Comparison of ENCODE assay signal across 2 cellular contexts in the genomic region with DNA sequence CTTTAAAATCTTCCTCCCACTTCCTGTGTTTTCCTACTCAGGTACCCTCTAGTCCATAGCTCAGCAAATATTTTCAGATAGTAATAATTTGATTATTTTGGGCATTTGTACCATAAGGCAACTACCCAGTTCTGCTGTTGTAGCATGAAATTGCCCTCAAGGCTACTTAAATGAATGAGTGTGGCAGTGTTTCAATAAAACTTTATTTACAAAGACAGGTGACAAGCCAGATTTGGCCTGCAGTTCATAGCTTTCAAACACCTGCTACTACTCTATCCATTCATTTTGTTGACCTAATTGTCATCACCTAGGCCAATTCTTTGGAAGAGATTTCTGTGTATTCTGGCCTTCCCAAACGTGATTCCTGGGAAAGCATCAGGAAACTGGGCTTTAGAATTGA.
TF ChIP-seq lines count a peak whose summit lies in the region.

No MANE protein-coding gene starts in this region.

TF ChIP-seq in GM23338, 12 proteins besides CTCF, POLR2A, EP300 and RAD21 (continued from another document):
- TF ChIP-seq, protein P1, sequence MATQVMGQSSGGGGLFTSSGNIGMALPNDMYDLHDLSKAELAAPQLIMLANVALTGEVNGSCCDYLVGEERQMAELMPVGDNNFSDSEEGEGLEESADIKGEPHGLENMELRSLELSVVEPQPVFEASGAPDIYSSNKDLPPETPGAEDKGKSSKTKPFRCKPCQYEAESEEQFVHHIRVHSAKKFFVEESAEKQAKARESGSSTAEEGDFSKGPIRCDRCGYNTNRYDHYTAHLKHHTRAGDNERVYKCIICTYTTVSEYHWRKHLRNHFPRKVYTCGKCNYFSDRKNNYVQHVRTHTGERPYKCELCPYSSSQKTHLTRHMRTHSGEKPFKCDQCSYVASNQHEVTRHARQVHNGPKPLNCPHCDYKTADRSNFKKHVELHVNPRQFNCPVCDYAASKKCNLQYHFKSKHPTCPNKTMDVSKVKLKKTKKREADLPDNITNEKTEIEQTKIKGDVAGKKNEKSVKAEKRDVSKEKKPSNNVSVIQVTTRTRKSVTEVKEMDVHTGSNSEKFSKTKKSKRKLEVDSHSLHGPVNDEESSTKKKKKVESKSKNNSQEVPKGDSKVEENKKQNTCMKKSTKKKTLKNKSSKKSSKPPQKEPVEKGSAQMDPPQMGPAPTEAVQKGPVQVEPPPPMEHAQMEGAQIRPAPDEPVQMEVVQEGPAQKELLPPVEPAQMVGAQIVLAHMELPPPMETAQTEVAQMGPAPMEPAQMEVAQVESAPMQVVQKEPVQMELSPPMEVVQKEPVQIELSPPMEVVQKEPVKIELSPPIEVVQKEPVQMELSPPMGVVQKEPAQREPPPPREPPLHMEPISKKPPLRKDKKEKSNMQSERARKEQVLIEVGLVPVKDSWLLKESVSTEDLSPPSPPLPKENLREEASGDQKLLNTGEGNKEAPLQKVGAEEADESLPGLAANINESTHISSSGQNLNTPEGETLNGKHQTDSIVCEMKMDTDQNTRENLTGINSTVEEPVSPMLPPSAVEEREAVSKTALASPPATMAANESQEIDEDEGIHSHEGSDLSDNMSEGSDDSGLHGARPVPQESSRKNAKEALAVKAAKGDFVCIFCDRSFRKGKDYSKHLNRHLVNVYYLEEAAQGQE (IDR thresholded peaks at IDR 0.05; ENCODE audit: unreplicated experiment): no peak
- TF ChIP-seq POLR2AphosphoS5 (IDR thresholded peaks at IDR 0.05; ENCODE audit: low read depth) (no peak), ZNF114 (CRISPR knock-in tag; IDR thresholded peaks at IDR 0.05) (no peak)

TF ChIP-seq in GM12878, 131 proteins besides CTCF, POLR2A, EP300 and RAD21 (continued from another document):
- TF ChIP-seq, protein P2, sequence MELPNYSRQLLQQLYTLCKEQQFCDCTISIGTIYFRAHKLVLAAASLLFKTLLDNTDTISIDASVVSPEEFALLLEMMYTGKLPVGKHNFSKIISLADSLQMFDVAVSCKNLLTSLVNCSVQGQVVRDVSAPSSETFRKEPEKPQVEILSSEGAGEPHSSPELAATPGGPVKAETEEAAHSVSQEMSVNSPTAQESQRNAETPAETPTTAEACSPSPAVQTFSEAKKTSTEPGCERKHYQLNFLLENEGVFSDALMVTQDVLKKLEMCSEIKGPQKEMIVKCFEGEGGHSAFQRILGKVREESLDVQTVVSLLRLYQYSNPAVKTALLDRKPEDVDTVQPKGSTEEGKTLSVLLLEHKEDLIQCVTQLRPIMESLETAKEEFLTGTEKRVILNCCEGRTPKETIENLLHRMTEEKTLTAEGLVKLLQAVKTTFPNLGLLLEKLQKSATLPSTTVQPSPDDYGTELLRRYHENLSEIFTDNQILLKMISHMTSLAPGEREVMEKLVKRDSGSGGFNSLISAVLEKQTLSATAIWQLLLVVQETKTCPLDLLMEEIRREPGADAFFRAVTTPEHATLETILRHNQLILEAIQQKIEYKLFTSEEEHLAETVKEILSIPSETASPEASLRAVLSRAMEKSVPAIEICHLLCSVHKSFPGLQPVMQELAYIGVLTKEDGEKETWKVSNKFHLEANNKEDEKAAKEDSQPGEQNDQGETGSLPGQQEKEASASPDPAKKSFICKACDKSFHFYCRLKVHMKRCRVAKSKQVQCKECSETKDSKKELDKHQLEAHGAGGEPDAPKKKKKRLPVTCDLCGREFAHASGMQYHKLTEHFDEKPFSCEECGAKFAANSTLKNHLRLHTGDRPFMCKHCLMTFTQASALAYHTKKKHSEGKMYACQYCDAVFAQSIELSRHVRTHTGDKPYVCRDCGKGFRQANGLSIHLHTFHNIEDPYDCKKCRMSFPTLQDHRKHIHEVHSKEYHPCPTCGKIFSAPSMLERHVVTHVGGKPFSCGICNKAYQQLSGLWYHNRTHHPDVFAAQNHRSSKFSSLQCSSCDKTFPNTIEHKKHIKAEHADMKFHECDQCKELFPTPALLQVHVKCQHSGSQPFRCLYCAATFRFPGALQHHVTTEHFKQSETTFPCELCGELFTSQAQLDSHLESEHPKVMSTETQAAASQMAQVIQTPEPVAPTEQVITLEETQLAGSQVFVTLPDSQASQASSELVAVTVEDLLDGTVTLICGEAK (IDR thresholded peaks at IDR 0.05; ENCODE audit: borderline replicate concordance): peak; percentile 66
- no peak for TF ChIP-seq EGR1 (IDR thresholded peaks at IDR 0.05; ENCODE audit: borderline replicate concordance in 1 of 2, low read depth in 2 of 2, low read length in 2 of 2)
